In genomic region chr1:195218428-195219212, GRCh38 we compare ENCODE assay signal across 22 cellular contexts.
"Had no signal": no experiment of that assay in that cellular context is flagged by ENCODE, and none has a peak within 500 bp of the region (broad histone marks: within the 10 kb centered on the region; RNA-seq: fewer than 3 reads in every experiment).

No MANE protein-coding gene starts in this region.

- H3K4me1 ChIP-seq: esophagus squamous epithelium, gastroesophageal sphincter, left ventricle myocardium inferior, right atrium auricular region, suprapubic skin, uterus had no signal

- DNase-seq: effector CD8-positive, alpha-beta T cell; esophagus squamous epithelium; foreskin fibroblast; glutamatergic neuron; islet precursor cell; left ventricle myocardium inferior; mesendoderm; naive B cell; ovary; small intestine; stimulated activated CD4-positive, alpha-beta T cell treated with anti-CD3 and anti-CD28 coated beads, Interleukin-2, amount 100 ng/mL, for 48 hours; stimulated activated naive CD8-positive, alpha-beta T cell treated with anti-CD3 and anti-CD28 coated beads, Interleukin-15, Interleukin-2, amounts not matched to agents 100 U/mL and 50 U/mL, for 24 hours; thyroid gland; uterus had no signal

- H3K27ac Mint-ChIP-seq: nephron, type B pancreatic cell had no signal

- H3K27me3 ChIP-seq: esophagus squamous epithelium, gastroesophageal sphincter, neutrophil, ovary, right atrium auricular region, suprapubic skin, thyroid gland, uterus had no signal

- H3K27ac ChIP-seq: coronary artery, epithelial cell of prostate, esophagus squamous epithelium, gastroesophageal sphincter, left ventricle myocardium inferior, neutrophil, ovary, right atrium auricular region, suprapubic skin, thyroid gland, uterus had no signal

- H3K27me3 Mint-ChIP-seq: naive B cell, type B pancreatic cell had no signal

- H3K9me3 ChIP-seq: esophagus squamous epithelium, neutrophil, ovary, thyroid gland, uterus had no signal

- H3K9me3 Mint-ChIP-seq: nephron, type B pancreatic cell had no signal

- H3K4me1 Mint-ChIP-seq: naive B cell, nephron had no signal

- H3K4me3 Mint-ChIP-seq: naive B cell, nephron, type B pancreatic cell had no signal

- ATAC-seq: gastroesophageal sphincter; stimulated activated naive CD8-positive, alpha-beta T cell treated with anti-CD3 and anti-CD28 coated beads, Interleukin-15, Interleukin-2, amounts not matched to agents 100 U/mL and 50 U/mL, for 24 hours had no signal

- H3K36me3 Mint-ChIP-seq: naive B cell, type B pancreatic cell had no signal

- H3K36me3 ChIP-seq: esophagus squamous epithelium, gastroesophageal sphincter, left ventricle myocardium inferior, neutrophil, ovary, right atrium auricular region, suprapubic skin, thyroid gland, uterus had no signal

- H3K4me3 ChIP-seq: coronary artery, esophagus squamous epithelium, gastroesophageal sphincter, left ventricle myocardium inferior, ovary, right atrium auricular region, suprapubic skin, thyroid gland, uterus had no signal
